34 cellular contexts compared by ENCODE assay signal in genomic region chr16:47967374-47967773, GRCh38.
"Had no signal": no experiment of that assay in that cellular context is flagged by ENCODE, and none has a peak within 500 bp of the region (broad histone marks: within the 10 kb centered on the region; RNA-seq: fewer than 3 reads in every experiment).

No MANE protein-coding gene starts in this region.

- H3K4me2 ChIP-seq: KMS-11 had no signal

- H3K27me3 ChIP-seq: MG63 had no signal

- H3K9ac ChIP-seq: KMS-11 had no signal

- H3K4me3 ChIP-seq: MG63 had no signal

- DNase-seq: Kasumi-1, KG1, MG63, MM.1S, MV-4-11, NCI-H1048, NCI-H1092, NCI-H1092 treated with DMSO at 0.1 percent for 48 hours, NCI-H1105, NCI-H1417, NCI-H1417 treated with DMSO at 0.1 percent for 48 hours, NCI-H1436, NCI-H1436 treated with DMSO at 0.1 percent for 48 hours, NCI-H146, NCI-H1694, NCI-H1694 treated with DMSO at 0.1 percent for 48 hours, NCI-H187, NCI-H187 treated with DMSO at 0.1 percent for 48 hours, NCI-H1930, NCI-H2029, NCI-H2029 treated with DMSO at 0.1 percent for 48 hours, NCI-H2081, NCI-H2081 treated with DMSO at 0.1 percent for 48 hours, NCI-H2107, NCI-H2171, NCI-H2171 treated with DMSO at 0.1 percent for 48 hours, NCI-H2227 treated with DMSO at 0.1 percent for 48 hours, NCI-H226, NCI-H345, NCI-H446, NCI-H446 treated with DMSO at 0.1 percent for 48 hours, NCI-H510A, NCI-H510A treated with DMSO at 0.1 percent for 48 hours had no signal

- H3K27ac ChIP-seq: KMS-11 had no signal

- H3K9me3 ChIP-seq: MG63 had no signal

- H3K36me3 ChIP-seq: MG63 had no signal
